8 cellular contexts compared by ENCODE assay signal in genomic region chr2:110858135-110858737, GRCh38.
DNase-seq lines count a peak whose midpoint lies in the region; ATAC-seq and TF ChIP-seq lines count a peak whose summit lies in the region.

No MANE protein-coding gene starts in this region.

- POLR2A ChIA-PET in activated CD8-positive, alpha-beta T cell treated with anti-CD3 and anti-CD28 coated beads, Interleukin-2, amount 10 ng/mL, durations not matched to agents 7 days and 5 days (lab: Charles Lee): interaction anchor here (0.6 to 1.4 kb wide), 7 partner anchors 8 to 680 kb away, joined by 3 to 5 read pairs (median 3); partner anchors contain the start of gene BCL2L11

- peaks cover 2% of the 10 kb centered on the region for H3K36me3 Mint-ChIP-seq in activated CD8-positive, alpha-beta T cell treated with anti-CD3 and anti-CD28 coated beads, Interleukin-2, amount 10 ng/mL, durations not matched to agents 7 days and 5 days (ENCODE audit: low read depth)

- DNase-seq in activated CD8-positive, alpha-beta memory T cell treated with anti-CD3 and anti-CD28 coated beads for 1 hour (ENCODE audit: extremely low read depth in 1 of 2, low read depth in 1 of 2): peak; percentile 34 to 40
- DNase-seq in activated CD8-positive, alpha-beta memory T cell treated with anti-CD3 and anti-CD28 coated beads for 24 hours: no peak
- DNase-seq in activated CD8-positive, alpha-beta T cell treated with anti-CD3 and anti-CD28 coated beads, Interleukin-2, amount 10 ng/mL, durations not matched to agents 7 days and 5 days: peak; percentile 83
- DNase-seq in lower lobe of right lung: no peak
- no peak for DNase-seq in OCI-M1 (lab: John Stamatoyannopoulos, UW)
- DNase-seq in H7: no peak
- DNase-seq in NCI-H446 treated with DMSO at 0.1 percent for 48 hours (lab: John Stamatoyannopoulos, UW): no peak

- H3K27me3 ChIP-seq in lower lobe of right lung (ENCODE audit: low read depth) (no peaks in the 10 kb centered on the region), H7 (ENCODE audit: control insufficient read depth, insufficient read depth, low read length) (no peaks in the 10 kb centered on the region)

- H3K4me3 Mint-ChIP-seq in activated CD8-positive, alpha-beta T cell treated with anti-CD3 and anti-CD28 coated beads, Interleukin-2, amount 10 ng/mL, durations not matched to agents 7 days and 5 days: peak overlapping the region; percentile 46

- H3K9me3 ChIP-seq in lower lobe of right lung: no peaks in the 10 kb centered on the region

- no peaks in the 10 kb centered on the region for H3K4me1 ChIP-seq in lower lobe of right lung

- CTCF ChIA-PET in activated CD8-positive, alpha-beta T cell treated with anti-CD3 and anti-CD28 coated beads, Interleukin-2, amount 10 ng/mL, durations not matched to agents 7 days and 5 days (lab: Charles Lee): interaction anchor here (0.7 to 4.8 kb wide), 6 partner anchors 8 to 262 kb away, joined by 3 to 48 read pairs (median 6); partner anchors contain the start of gene BCL2L11

- H3K36me3 ChIP-seq in lower lobe of right lung (no peaks in the 10 kb centered on the region), H7 (replicated peaks; ENCODE audit: control insufficient read depth, insufficient read depth, low read length) (no peaks in the 10 kb centered on the region)

- H3K4me1 Mint-ChIP-seq in activated CD8-positive, alpha-beta T cell treated with anti-CD3 and anti-CD28 coated beads, Interleukin-2, amount 10 ng/mL, durations not matched to agents 7 days and 5 days (ENCODE audit: low read depth): peaks cover 63% of the 10 kb centered on the region

- H3K4me3 ChIP-seq in lower lobe of right lung (no peak overlapping the region), H7 (ENCODE audit: insufficient read depth, low read depth, low read length) (no peak overlapping the region)

- H3K27ac Mint-ChIP-seq in activated CD8-positive, alpha-beta T cell treated with anti-CD3 and anti-CD28 coated beads, Interleukin-2, amount 10 ng/mL, durations not matched to agents 7 days and 5 days: peak overlapping the region; percentile 69

- H3K27ac ChIP-seq in lower lobe of right lung: no peak overlapping the region

- ATAC-seq in HG03457 (IDR thresholded peaks at IDR 0.05; ENCODE audit: unreplicated experiment) (peak; percentile 76), lower lobe of right lung (peak; percentile 64 to 74)
- ATAC-seq in activated CD8-positive, alpha-beta T cell treated with anti-CD3 and anti-CD28 coated beads, Interleukin-2, amount 10 ng/mL, durations not matched to agents 7 days and 5 days: peak; percentile 97

- intact Hi-C loops in lower lobe of right lung (cut with DNase I): no loop called here

- no peak for TF ChIP-seq CTCF in lower lobe of right lung (IDR thresholded peaks at IDR 0.05)

- no peaks in the 10 kb centered on the region for H3K27me3 Mint-ChIP-seq in activated CD8-positive, alpha-beta T cell treated with anti-CD3 and anti-CD28 coated beads, Interleukin-2, amount 10 ng/mL, durations not matched to agents 7 days and 5 days (ENCODE audit: low read depth)

- no peaks in the 10 kb centered on the region for H3K9me3 Mint-ChIP-seq in activated CD8-positive, alpha-beta T cell treated with anti-CD3 and anti-CD28 coated beads, Interleukin-2, amount 10 ng/mL, durations not matched to agents 7 days and 5 days (ENCODE audit: insufficient read depth)

Comparison
In these comparisons a context has a peak if more than half of its experiments do, and no peak if none do; other contexts are left out.
1. DNase-seq: peak in activated CD8-positive, alpha-beta memory T cell treated with anti-CD3 and anti-CD28 coated beads for 1 hour (2 of 2) and activated CD8-positive, alpha-beta T cell treated with anti-CD3 and anti-CD28 coated beads, Interleukin-2, amount 10 ng/mL, durations not matched to agents 7 days and 5 days (single experiment); none in activated CD8-positive, alpha-beta memory T cell treated with anti-CD3 and anti-CD28 coated beads for 24 hours (single experiment), lower lobe of right lung (single experiment), OCI-M1 (single experiment), H7 (single experiment) and NCI-H446 treated with DMSO at 0.1 percent for 48 hours (single experiment).
2. Peak in every context shown above with its lines, with median percentiles within 50 percentile points of each other: ATAC-seq.